1 cellular context compared by ENCODE assay signal in the genomic region with DNA sequence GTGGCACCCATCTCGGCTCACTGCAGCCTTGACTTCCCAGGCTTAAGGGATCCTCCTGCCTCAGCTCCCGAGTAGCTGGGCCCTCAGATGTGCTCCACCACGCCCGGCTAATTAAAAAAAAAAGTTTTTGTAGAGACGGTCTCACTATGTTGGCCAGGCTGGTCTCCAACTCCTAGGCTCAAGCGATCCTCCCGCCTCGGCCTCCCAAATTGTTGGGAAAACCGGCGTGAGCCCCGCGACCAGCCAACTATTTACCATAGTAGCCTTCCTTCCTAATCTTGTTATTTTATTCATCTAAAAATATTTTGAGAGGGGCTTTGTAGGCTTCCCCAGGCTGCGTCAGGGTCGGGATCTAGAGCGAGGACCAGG.
TF ChIP-seq lines count a peak whose summit lies in the region.

No MANE protein-coding gene starts in this region.

TF ChIP-seq in SK-N-SH, 30 proteins besides CTCF, POLR2A, EP300 and RAD21 (continued from another document):
- TF ChIP-seq, protein P1, sequence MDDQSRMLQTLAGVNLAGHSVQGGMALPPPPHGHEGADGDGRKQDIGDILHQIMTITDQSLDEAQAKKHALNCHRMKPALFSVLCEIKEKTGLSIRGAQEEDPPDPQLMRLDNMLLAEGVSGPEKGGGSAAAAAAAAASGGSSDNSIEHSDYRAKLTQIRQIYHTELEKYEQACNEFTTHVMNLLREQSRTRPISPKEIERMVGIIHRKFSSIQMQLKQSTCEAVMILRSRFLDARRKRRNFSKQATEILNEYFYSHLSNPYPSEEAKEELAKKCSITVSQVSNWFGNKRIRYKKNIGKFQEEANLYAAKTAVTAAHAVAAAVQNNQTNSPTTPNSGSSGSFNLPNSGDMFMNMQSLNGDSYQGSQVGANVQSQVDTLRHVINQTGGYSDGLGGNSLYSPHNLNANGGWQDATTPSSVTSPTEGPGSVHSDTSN (IDR thresholded peaks at IDR 0.05): no peak
- TF ChIP-seq RXRA (IDR thresholded peaks at IDR 0.05; ENCODE audit: borderline replicate concordance, low read depth): no peak
